ENCODE assay signal across 10 cellular contexts in genomic region chr9:129665814-129666511, GRCh38. TPM values are rescaled to one million over a fixed set of nuclear protein-coding genes. Genes with fewer than 3 reads are reported as not detected.
DNase-seq lines count a peak whose midpoint lies in the region; ATAC-seq and TF ChIP-seq lines count a peak whose summit lies in the region.
"Had no signal": no experiment of that assay in that cellular context is flagged by ENCODE, and none has a peak within 500 bp of the region (broad histone marks: within the 10 kb centered on the region; RNA-seq: fewer than 3 reads in every experiment).

No MANE protein-coding gene starts in this region.

- H3K4me3 Mint-ChIP-seq in activated CD8-positive, alpha-beta memory T cell treated with anti-CD3 and anti-CD28 coated beads, Interleukin-2, amount 10 ng/mL, durations not matched to agents 7 days and 5 days = no peak overlapping the region

- peaks cover 33% of the 10 kb centered on the region for H3K27me3 Mint-ChIP-seq in activated CD8-positive, alpha-beta memory T cell treated with anti-CD3 and anti-CD28 coated beads, Interleukin-2, amount 10 ng/mL, durations not matched to agents 7 days and 5 days

- H3K36me3 ChIP-seq in ascending aorta (no peaks in the 10 kb centered on the region), kidney epithelial cell (ENCODE audit: control insufficient read depth, insufficient read depth, low read length) (no peaks in the 10 kb centered on the region), tibial artery (no peaks in the 10 kb centered on the region)

- peak overlapping the region; percentile 59 to 76 for H3K4me3 ChIP-seq in ascending aorta
- peak overlapping the region; percentile 18 for H3K4me3 ChIP-seq in kidney epithelial cell (ENCODE audit: low read depth, low read length)
- H3K4me3 ChIP-seq in tibial artery = peak overlapping the region; percentile 59 to 62

- no peaks in the 10 kb centered on the region for H3K9me3 Mint-ChIP-seq in activated CD8-positive, alpha-beta memory T cell treated with anti-CD3 and anti-CD28 coated beads, Interleukin-2, amount 10 ng/mL, durations not matched to agents 7 days and 5 days (ENCODE audit: low read depth)

- TF ChIP-seq CTCF in ascending aorta (IDR thresholded peaks at IDR 0.05) = peak in 1 of 3 experiments; percentile 46
- TF ChIP-seq CTCF in kidney epithelial cell (IDR thresholded peaks at IDR 0.05; ENCODE audit: insufficient read depth, low read length, poor library complexity, severe bottlenecking) = no peak
- TF ChIP-seq CTCF in tibial artery (IDR thresholded peaks at IDR 0.05) = no peak
- TF ChIP-seq CTCF in GM10266 (IDR thresholded peaks at IDR 0.05; ENCODE audit: control insufficient read depth, insufficient read depth, low read depth, missing control alignments) = no peak

- CTCF ChIA-PET in activated CD8-positive, alpha-beta memory T cell treated with anti-CD3 and anti-CD28 coated beads, Interleukin-2, amount 10 ng/mL, durations not matched to agents 7 days and 5 days (lab: Charles Lee) = interaction anchor here (0.8 kb wide), 1 partner anchor 9 kb away, joined by 3 read pairs; no protein-coding TSS in a partner anchor

- intact Hi-C loops in ascending aorta (cut with DNase I) (loop anchor here (2.0 kb wide), 5 partner anchors 17 to 59 kb away; partner anchors contain the start of gene ASB6), tibial artery (cut with DNase I; ENCODE audit: low total_unique reads) (no loop called here)

- H3K27ac ChIP-seq in ascending aorta = peak overlapping the region; percentile 68 to 74
- H3K27ac ChIP-seq in tibial artery = peak overlapping the region; percentile 68 to 80

- DNase-seq in activated CD8-positive, alpha-beta memory T cell treated with anti-CD3 and anti-CD28 coated beads, Interleukin-2, amount 10 ng/mL, durations not matched to agents 7 days and 5 days = no peak
- DNase-seq in activated CD8-positive, alpha-beta memory T cell treated with anti-CD3 and anti-CD28 coated beads, Interleukin-2, amount 50 U/mL, for 4 hours = no peak
- DNase-seq in ascending aorta (ENCODE audit: low spot score in 2 of 2) (no peak), kidney epithelial cell (ENCODE audit: low read depth) (no peak), tibial artery (no peak), DMS53 treated with DMSO at 0.1 percent for 48 hours (lab: John Stamatoyannopoulos, UW; ENCODE audit: unreplicated experiment) (no peak), GM10266 (ENCODE audit: extremely low spot score) (no peak), NK-92 (lab: John Stamatoyannopoulos, UW; ENCODE audit: unreplicated experiment) (no peak)
- DNase-seq: C1 segment of cervical spinal cord, T1000 had no signal

- peaks cover 6% of the 10 kb centered on the region for H3K4me1 Mint-ChIP-seq in activated CD8-positive, alpha-beta memory T cell treated with anti-CD3 and anti-CD28 coated beads, Interleukin-2, amount 10 ng/mL, durations not matched to agents 7 days and 5 days

- no peak overlapping the region for H3K27ac Mint-ChIP-seq in activated CD8-positive, alpha-beta memory T cell treated with anti-CD3 and anti-CD28 coated beads, Interleukin-2, amount 10 ng/mL, durations not matched to agents 7 days and 5 days

- H3K27me3 ChIP-seq in ascending aorta (no peaks in the 10 kb centered on the region), kidney epithelial cell (ENCODE audit: control insufficient read depth, insufficient read depth, low read length) (peaks cover 33% of the 10 kb centered on the region), tibial artery (no peaks in the 10 kb centered on the region)

- ATAC-seq in activated CD8-positive, alpha-beta memory T cell treated with anti-CD3 and anti-CD28 coated beads, Interleukin-2, amount 10 ng/mL, durations not matched to agents 7 days and 5 days = peak; percentile 14

- H3K4me1 ChIP-seq in ascending aorta = peaks cover 0 to 30% of the 10 kb centered on the region in 2 donors
- H3K4me1 ChIP-seq in tibial artery = peaks cover 0 to 50% (median 29%) of the 10 kb centered on the region in 4 donors

- no peaks in the 10 kb centered on the region for H3K36me3 Mint-ChIP-seq in activated CD8-positive, alpha-beta memory T cell treated with anti-CD3 and anti-CD28 coated beads, Interleukin-2, amount 10 ng/mL, durations not matched to agents 7 days and 5 days

- H3K9me3 ChIP-seq in ascending aorta = no peaks in the 10 kb centered on the region
- H3K9me3 ChIP-seq in tibial artery = no peaks in the 10 kb centered on the region

RNA-seq across cellular contexts. Expression of gene PRRX2, which starts 0.5 kb away (rescaled TPM):
- under 1 TPM in 1 of 2 experiments, not detected in 1; 0.28 TPM for total RNA-seq in activated CD8-positive, alpha-beta memory T cell treated with anti-CD3 and anti-CD28 coated beads, Interleukin-2, amount 10 ng/mL, durations not matched to agents 7 days and 5 days
- total RNA-seq in ascending aorta (112 TPM), kidney epithelial cell (0.27 TPM in 1 of 2 replicates, not detected in the other)

RNA-seq across cellular contexts. Expression of gene ASB6, which starts 24.0 kb away (rescaled TPM):
- total RNA-seq in activated CD8-positive, alpha-beta memory T cell treated with anti-CD3 and anti-CD28 coated beads, Interleukin-2, amount 10 ng/mL, durations not matched to agents 7 days and 5 days = 10 to 100 TPM; 25.0 to 26.4 TPM
- total RNA-seq in ascending aorta (29.7 TPM), kidney epithelial cell (27.0 and 32.0 TPM in 2 replicates)

RNA-seq across cellular contexts. Expression of gene NTMT1, which starts 40.0 kb away (rescaled TPM):
- 10 to 100 TPM; 37.2 to 46.2 TPM for total RNA-seq in activated CD8-positive, alpha-beta memory T cell treated with anti-CD3 and anti-CD28 coated beads, Interleukin-2, amount 10 ng/mL, durations not matched to agents 7 days and 5 days
- 6.9 TPM for total RNA-seq in ascending aorta
- total RNA-seq in kidney epithelial cell = 52.6 and 57.2 TPM in 2 replicates

RNA-seq across cellular contexts. Expression of gene C9orf50, which starts 45.1 kb away (rescaled TPM):
- total RNA-seq in activated CD8-positive, alpha-beta memory T cell treated with anti-CD3 and anti-CD28 coated beads, Interleukin-2, amount 10 ng/mL, durations not matched to agents 7 days and 5 days = not detected
- total RNA-seq in ascending aorta = not detected
- total RNA-seq in kidney epithelial cell = not detected in 2 replicates

Comparison
In these comparisons a context has a peak if more than half of its experiments do, and no peak if none do; other contexts are left out.
1. RNA of gene PRRX2, which starts 0.5 kb away (total RNA-seq): 112 TPM in ascending aorta (single experiment); 0.28 TPM in activated CD8-positive, alpha-beta memory T cell treated with anti-CD3 and anti-CD28 coated beads, Interleukin-2, amount 10 ng/mL, durations not matched to agents 7 days and 5 days and 0.27 TPM in kidney epithelial cell; every median in the first group is over 10 times any median in the second.
2. Peak in every context shown above with its lines, with median percentiles within 50 percentile points of each other: H3K4me3 ChIP-seq.